ENCODE assay signal across 16 cellular contexts in genomic region chr2:109645412-109646184, GRCh38. TPM values are rescaled to one million over a fixed set of nuclear protein-coding genes. Genes with fewer than 3 reads are reported as not detected.
DNase-seq lines count a peak whose midpoint lies in the region; ATAC-seq and TF ChIP-seq lines count a peak whose summit lies in the region.
"Had no signal": no experiment of that assay in that cellular context is flagged by ENCODE, and none has a peak within 500 bp of the region (broad histone marks: within the 10 kb centered on the region; RNA-seq: fewer than 3 reads in every experiment).

No MANE protein-coding gene starts in this region.

- no peak for ATAC-seq in GM21381 (IDR thresholded peaks at IDR 0.05; ENCODE audit: unreplicated experiment)

- no peaks in the 10 kb centered on the region for H3K36me3 ChIP-seq in NT2/D1 (ENCODE audit: insufficient read depth, insufficient read length, low read length)
- H3K36me3 ChIP-seq in endodermal cell (ENCODE audit: control insufficient read depth, insufficient read depth, low read length): no peaks in the 10 kb centered on the region
- no peaks in the 10 kb centered on the region for H3K36me3 ChIP-seq in mucosa of rectum (ENCODE audit: control insufficient read depth in 2 of 2, insufficient read depth in 2 of 2, low read length in 2 of 2)
- no peaks in the 10 kb centered on the region for H3K36me3 ChIP-seq in tibial artery
- H3K36me3 ChIP-seq: esophagus muscularis mucosa, uterus had no signal

- no peaks in the 10 kb centered on the region for H3K36me3 Mint-ChIP-seq in endodermal cell (ENCODE audit: low read depth)
- H3K36me3 Mint-ChIP-seq: activated naive CD8-positive, alpha-beta T cell treated with anti-CD3 and anti-CD28 coated beads, Interleukin-2, amount 10 ng/mL, durations not matched to agents 7 days and 5 days had no signal

- WGBS in endodermal cell (ENCODE audit: insufficient coverage in 1 of 2, insufficient read length in 1 of 2), 2 experiments: 76 to 79% methylated on average over 8 to 14 of the region's 14 CpGs

- H3K27ac Mint-ChIP-seq in endodermal cell: peak overlapping the region; percentile 82
- H3K27ac Mint-ChIP-seq: activated naive CD8-positive, alpha-beta T cell treated with anti-CD3 and anti-CD28 coated beads, Interleukin-2, amount 10 ng/mL, durations not matched to agents 7 days and 5 days; T-helper 2 cell treated with Interferon-gamma antibody and Interleukin-4, amounts not matched to agents 5 μg/mL and 100 μg/mL, for 36 hours had no signal

- H3K27me3 ChIP-seq in NT2/D1 (ENCODE audit: insufficient read depth, insufficient read length) (no peaks in the 10 kb centered on the region), endodermal cell (ENCODE audit: control insufficient read depth, insufficient read depth, low read length, poor library complexity, severe bottlenecking) (no peaks in the 10 kb centered on the region), mucosa of rectum (ENCODE audit: control insufficient read depth in 2 of 2, insufficient read depth in 2 of 2, low read length in 2 of 2) (no peaks in the 10 kb centered on the region), tibial artery (no peaks in the 10 kb centered on the region)
- H3K27me3 ChIP-seq: esophagus muscularis mucosa, uterus had no signal

- peak overlapping the region; percentile 80 for H3K27ac ChIP-seq in endodermal cell (ENCODE audit: low read depth, low read length)
- peak overlapping the region; percentile 83 to 89 for H3K27ac ChIP-seq in mucosa of rectum (ENCODE audit: low read depth in 2 of 2, low read length in 2 of 2)
- peak overlapping the region; percentile 81 to 84 for H3K27ac ChIP-seq in tibial artery

- H3K4me1 ChIP-seq in NT2/D1 (ENCODE audit: insufficient read depth, insufficient read length) (peaks cover 4% of the 10 kb centered on the region), endodermal cell (ENCODE audit: control insufficient read depth, insufficient read depth, low read length) (peaks cover 16% of the 10 kb centered on the region), mucosa of rectum (ENCODE audit: control insufficient read depth in 2 of 2, insufficient read depth in 2 of 2, low read length in 2 of 2) (peaks cover 10 to 15% of the 10 kb centered on the region in 2 donors), tibial artery (peaks cover 0 to 44% (median 36%) of the 10 kb centered on the region in 4 donors)
- H3K4me1 ChIP-seq: uterus had no signal

- H3K9ac ChIP-seq in NT2/D1 (ENCODE audit: insufficient read length, low read depth) (peak overlapping the region; percentile 44), endodermal cell (ENCODE audit: extremely low read depth, low read length, poor library complexity, severe bottlenecking) (no peak overlapping the region), mucosa of rectum (ENCODE audit: low read depth in 1 of 2, low read length in 2 of 2) (peak overlapping the region; percentile 52 to 65)

- H3K4me3 Mint-ChIP-seq in endodermal cell: peak overlapping the region; percentile 35
- H3K4me3 Mint-ChIP-seq: activated naive CD8-positive, alpha-beta T cell treated with anti-CD3 and anti-CD28 coated beads, Interleukin-2, amount 10 ng/mL, durations not matched to agents 7 days and 5 days; T-helper 2 cell treated with Interferon-gamma antibody and Interleukin-4, amounts not matched to agents 5 μg/mL and 100 μg/mL, for 36 hours had no signal

- H3K9me3 Mint-ChIP-seq in endodermal cell: no peaks in the 10 kb centered on the region
- H3K9me3 Mint-ChIP-seq: activated naive CD8-positive, alpha-beta T cell treated with anti-CD3 and anti-CD28 coated beads, Interleukin-2, amount 10 ng/mL, durations not matched to agents 7 days and 5 days; T-helper 2 cell treated with Interferon-gamma antibody and Interleukin-4, amounts not matched to agents 5 μg/mL and 100 μg/mL, for 36 hours had no signal

- peaks cover 39% of the 10 kb centered on the region for H3K4me1 Mint-ChIP-seq in endodermal cell
- H3K4me1 Mint-ChIP-seq: activated naive CD8-positive, alpha-beta T cell treated with anti-CD3 and anti-CD28 coated beads, Interleukin-2, amount 10 ng/mL, durations not matched to agents 7 days and 5 days had no signal

- no peak for TF ChIP-seq CTCF in endodermal cell (conservative IDR thresholded peaks at IDR 0.05)
- no peak for TF ChIP-seq CTCF in tibial artery (IDR thresholded peaks at IDR 0.05)

- H3K27me3 Mint-ChIP-seq in endodermal cell (ENCODE audit: insufficient read depth): peaks cover 1% of the 10 kb centered on the region

- intact Hi-C loops in tibial artery (cut with DNase I; ENCODE audit: low total_unique reads): loop anchor here (10.0 kb wide), 1 partner anchor 49 kb away; no protein-coding TSS in a partner anchor

- DNase-seq in NT2/D1 (ENCODE audit: low read depth, low spot score): peak; percentile 23
- DNase-seq in endodermal cell: peak; percentile 63
- no peak for DNase-seq in tibial artery
- DNase-seq in EL: no peak
- no peak for DNase-seq in NCI-H82 (lab: John Stamatoyannopoulos, UW)
- no peak for DNase-seq in NCI-H748 treated with DMSO at 0.1 percent for 48 hours (lab: John Stamatoyannopoulos, UW)
- DNase-seq: activated naive CD8-positive, alpha-beta T cell treated with anti-CD3 and anti-CD28 coated beads, Interleukin-2, amount 10 ng/mL, durations not matched to agents 7 days and 5 days; Karpas-422; NCI-H1105 treated with DMSO at 0.1 percent for 48 hours; stimulated activated CD4-positive, alpha-beta T cell treated with anti-CD3 and anti-CD28 coated beads, Interleukin-15, amount 100 ng/mL, for 24 hours; stimulated activated naive CD4-positive, alpha-beta T cell; uterus had no signal

- H3K4me3 ChIP-seq in NT2/D1 (ENCODE audit: insufficient read length, low read depth) (no peak overlapping the region), endodermal cell (ENCODE audit: low read length) (no peak overlapping the region), mucosa of rectum (ENCODE audit: low read length in 2 of 2) (no peak overlapping the region), tibial artery (no peak overlapping the region)
- H3K4me3 ChIP-seq: esophagus muscularis mucosa, uterus had no signal

- H3K9me3 ChIP-seq in NT2/D1 (ENCODE audit: insufficient read depth, low read length) (no peaks in the 10 kb centered on the region), endodermal cell (ENCODE audit: control insufficient read depth, low read length) (no peaks in the 10 kb centered on the region), mucosa of rectum (ENCODE audit: control insufficient read depth in 2 of 2, low read length in 2 of 2) (no peaks in the 10 kb centered on the region), tibial artery (no peaks in the 10 kb centered on the region)
- H3K9me3 ChIP-seq: esophagus muscularis mucosa, uterus had no signal

RNA-seq across cellular contexts. Expression of gene SOWAHC, which starts 31.4 kb away (rescaled TPM):
- 10 to 100 TPM; 11.1 to 14.9 TPM for total RNA-seq in endodermal cell
- polyA plus RNA-seq in endodermal cell (2013, experiment 1 of 2): 11.0 TPM
- 11.3 TPM for polyA plus RNA-seq in endodermal cell (2013, experiment 2 of 2)

RNA-seq across cellular contexts. Expression of gene SEPTIN10, which starts 31.8 kb away (rescaled TPM):
- total RNA-seq in endodermal cell: 100 to 1,000 TPM; 103 to 120 TPM
- 84.1 TPM for polyA plus RNA-seq in endodermal cell (2013, experiment 1 of 2)
- polyA plus RNA-seq in endodermal cell (2013, experiment 2 of 2): 94.9 TPM

Comparison
In these comparisons a context has a peak if more than half of its experiments do, and no peak if none do; other contexts are left out.
1. DNase-seq: peak in NT2/D1 (single experiment) and endodermal cell (single experiment); none in tibial artery (0 of 2), EL (single experiment), NCI-H82 (single experiment) and NCI-H748 treated with DMSO at 0.1 percent for 48 hours (single experiment).
2. Peak in every context shown above with its lines, with median percentiles within 50 percentile points of each other: H3K27ac ChIP-seq.